In the genomic region with DNA sequence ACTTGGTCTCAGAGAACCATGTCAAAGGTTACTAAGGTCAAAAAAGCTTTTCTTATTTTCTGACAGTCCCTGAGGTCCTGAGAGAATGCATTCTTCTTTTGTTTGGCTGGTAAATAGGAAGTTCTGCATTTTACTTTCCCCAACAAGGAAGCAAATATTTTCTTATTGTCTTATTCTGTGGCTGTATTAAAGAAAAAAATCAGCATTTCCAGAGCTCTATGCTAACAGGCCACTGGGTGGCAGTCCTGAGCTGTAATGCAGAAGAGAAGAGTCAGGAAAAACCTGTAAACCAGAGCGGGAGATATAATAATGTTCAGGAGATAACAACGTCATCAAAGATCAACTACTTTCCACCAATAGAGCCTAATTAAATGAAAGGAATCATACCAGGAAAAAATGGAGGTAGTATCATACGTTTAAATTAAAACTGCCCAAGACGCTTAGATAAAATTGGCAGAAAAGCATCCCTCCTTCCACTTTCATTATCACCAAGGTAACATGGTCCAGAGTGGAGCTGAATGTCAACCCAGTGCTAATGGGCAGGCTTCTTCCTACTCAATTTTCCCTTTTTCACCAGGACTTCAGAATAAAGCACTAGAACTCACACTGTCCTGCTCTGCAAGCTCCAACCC, we compare ENCODE assay signal across 8 cellular contexts. TPM values are rescaled to one million over a fixed set of nuclear protein-coding genes. Genes with fewer than 3 reads are reported as not detected.
DNase-seq lines count a peak whose midpoint lies in the region; ATAC-seq lines count a peak whose summit lies in the region.

No MANE protein-coding gene starts in this region.

- peak overlapping the region in 2 of 7 donors; percentile 1 to 4 for H3K27ac Mint-ChIP-seq in CD4-positive, alpha-beta memory T cell

- POLR2A ChIA-PET in CD4-positive, alpha-beta memory T cell (lab: Charles Lee; ENCODE audit: partially characterized antibody): interaction anchor here (1.0 kb wide), 1 partner anchor 85 kb away, joined by 3 read pairs; no protein-coding TSS in a partner anchor

- CTCF ChIA-PET in CD4-positive, alpha-beta memory T cell (lab: Charles Lee; ENCODE audit: partially characterized antibody): interaction anchor here (0.6 to 2.1 kb wide), 30 partner anchors 8 to 786 kb away, joined by 3 to 28 read pairs (median 4); no protein-coding TSS in a partner anchor

- H3K9me3 ChIP-seq in CD4-positive, alpha-beta memory T cell (ENCODE audit: control insufficient read depth in 1 of 2, low read length in 2 of 2): no peaks in the 10 kb centered on the region

- H3K27me3 ChIP-seq in CD4-positive, alpha-beta memory T cell (ENCODE audit: insufficient read depth, low read length): no peaks in the 10 kb centered on the region

- peaks cover 5% of the 10 kb centered on the region for H3K4me1 ChIP-seq in CD4-positive, alpha-beta memory T cell (ENCODE audit: insufficient read depth, low read length)

- H3K36me3 ChIP-seq in CD4-positive, alpha-beta memory T cell (ENCODE audit: insufficient read depth, low read length): no peaks in the 10 kb centered on the region

- H3K27ac ChIP-seq in CD4-positive, alpha-beta memory T cell (ENCODE audit: low read depth, low read length): no peak overlapping the region

- intact Hi-C loops in CD4-positive, alpha-beta memory T cell (cut with micrococcal nuclease): loop anchor here (1.0 to 5.0 kb wide), 5 partner anchors 86 to 719 kb away; no protein-coding TSS in a partner anchor

- DNase-seq in CD4-positive, alpha-beta memory T cell: peak; percentile 50 to 56 (median 54)
- DNase-seq in NCI-H526 treated with DMSO at 0.1 percent for 48 hours (lab: John Stamatoyannopoulos, UW) (peak; percentile 49), dermis blood vessel endothelial cell (peak; percentile 82), lung microvascular endothelial cell (ENCODE audit: low read depth in 2 of 2) (peak; percentile 77 to 79)
- peak; percentile 69 for DNase-seq in activated CD4-positive, alpha-beta T cell treated with anti-CD3 and anti-CD28 coated beads, Interleukin-2, amount 50 U/mL, for 1 hour
- DNase-seq in stimulated activated CD8-positive, alpha-beta memory T cell treated with anti-CD3 and anti-CD28 coated beads, Interleukin-12 subunit alpha, Interleukin-12 subunit beta, amount 100 ng/mL, for 4 hours (ENCODE audit: low read depth): peak; percentile 25

- no peak overlapping the region for H3K4me3 ChIP-seq in CD4-positive, alpha-beta memory T cell (ENCODE audit: low read length in 2 of 2)

- peaks cover 3 to 6% of the 10 kb centered on the region in 2 donors for H3K27me3 Mint-ChIP-seq in CD4-positive, alpha-beta memory T cell

- ATAC-seq in HG03159 (IDR thresholded peaks at IDR 0.05; ENCODE audit: unreplicated experiment) (peak; percentile 61), HG03025 (IDR thresholded peaks at IDR 0.05; ENCODE audit: low FRiP score, unreplicated experiment) (no peak)

- no peaks in the 10 kb centered on the region for H3K36me3 Mint-ChIP-seq in CD4-positive, alpha-beta memory T cell

- peak overlapping the region; percentile 40 to 74 (median 56) for H3K4me3 Mint-ChIP-seq in CD4-positive, alpha-beta memory T cell

- H3K9me3 Mint-ChIP-seq in CD4-positive, alpha-beta memory T cell: no peaks in the 10 kb centered on the region

- H3K4me1 Mint-ChIP-seq in CD4-positive, alpha-beta memory T cell: peaks cover 2 to 9% (median 7%) of the 10 kb centered on the region in 4 donors

RNA-seq across cellular contexts. Expression of a gene that starts 55.6 kb away (rescaled TPM):
- 1 to 10 TPM; 3.5 TPM for total RNA-seq in CD4-positive, alpha-beta memory T cell
- 1 to 10 TPM in 1 of 2 donors, under 1 TPM in 1; 0.08 to 1.3 TPM for polyA plus RNA-seq in CD4-positive, alpha-beta memory T cell
- total RNA-seq in dermis blood vessel endothelial cell (7.2 and 10.6 TPM in 2 replicates), lung microvascular endothelial cell (0.20 and 1.3 TPM in 2 replicates)

Comparison
In these comparisons a context has a peak if more than half of its experiments do, and no peak if none do; other contexts are left out.
1. DNase-seq: peak in every context shown above with its lines; median percentile 82 in dermis blood vessel endothelial cell; 78 in lung microvascular endothelial cell; 69 in activated CD4-positive, alpha-beta T cell treated with anti-CD3 and anti-CD28 coated beads, Interleukin-2, amount 50 U/mL, for 1 hour; 54 in CD4-positive, alpha-beta memory T cell; 49 in NCI-H526 treated with DMSO at 0.1 percent for 48 hours; 25 in stimulated activated CD8-positive, alpha-beta memory T cell treated with anti-CD3 and anti-CD28 coated beads, Interleukin-12 subunit alpha, Interleukin-12 subunit beta, amount 100 ng/mL, for 4 hours.